Comparison of ENCODE assay signal across 9 cellular contexts in the genomic region with DNA sequence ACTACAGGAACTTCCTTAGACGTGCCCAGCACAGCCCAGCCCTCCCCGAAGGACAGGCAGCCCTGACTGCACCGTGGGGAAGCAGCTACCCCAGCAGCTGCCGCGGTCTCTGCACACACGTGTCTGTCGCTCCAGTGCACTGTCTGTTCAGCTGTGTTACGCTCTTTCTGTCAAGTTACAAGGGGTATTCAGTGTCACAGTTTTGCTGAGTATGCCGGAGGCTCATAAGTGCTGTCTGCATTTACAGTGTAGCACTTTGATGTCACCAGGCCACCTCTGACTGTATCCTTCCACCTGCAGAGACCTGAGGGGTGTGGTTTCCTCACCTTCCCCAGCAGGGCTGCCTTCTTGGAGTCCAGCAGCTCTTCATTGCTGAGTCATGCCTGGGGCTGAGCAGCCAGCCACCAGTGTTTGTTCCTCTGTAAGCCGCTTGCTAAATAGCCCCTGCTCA.
DNase-seq lines count a peak whose midpoint lies in the region; ATAC-seq and TF ChIP-seq lines count a peak whose summit lies in the region.
"Had no signal": no experiment of that assay in that cellular context is flagged by ENCODE, and none has a peak within 500 bp of the region (broad histone marks: within the 10 kb centered on the region; RNA-seq: fewer than 3 reads in every experiment).

No MANE protein-coding gene starts in this region.

- H3K4me3 ChIP-seq in skeletal muscle tissue (ENCODE audit: low read length in 3 of 3) (peak overlapping the region in 1 of 3 donors; percentile 33), tibial artery (no peak overlapping the region)
- H3K4me3 ChIP-seq: skin epidermis had no signal

- peak; percentile 55 for ATAC-seq in HG02588 (IDR thresholded peaks at IDR 0.05; ENCODE audit: unreplicated experiment)

- H3K9me3 ChIP-seq in skeletal muscle tissue (ENCODE audit: control insufficient read depth in 3 of 3, low read length in 3 of 3) (no peaks in the 10 kb centered on the region), tibial artery (no peaks in the 10 kb centered on the region)

- H3K27me3 ChIP-seq in skeletal muscle tissue (ENCODE audit: control insufficient read depth in 3 of 3, insufficient read depth in 3 of 3, low read length in 3 of 3) (no peaks in the 10 kb centered on the region), tibial artery (no peaks in the 10 kb centered on the region)

- H3K4me1 ChIP-seq in skeletal muscle tissue (ENCODE audit: control insufficient read depth in 3 of 3, insufficient read depth in 3 of 3, low read length in 3 of 3) (peaks cover 10 to 18% (median 14%) of the 10 kb centered on the region in 3 donors), tibial artery (peaks cover 0 to 3% (median 0%) of the 10 kb centered on the region in 4 donors)

- H3K27ac ChIP-seq in skeletal muscle tissue (ENCODE audit: low read depth, low read length): peak overlapping the region; percentile 54
- H3K27ac ChIP-seq in tibial artery: no peak overlapping the region

- H3K36me3 ChIP-seq in skeletal muscle tissue (ENCODE audit: control insufficient read depth in 3 of 3, insufficient read depth in 3 of 3, low read length in 3 of 3) (peaks cover 16 to 24% (median 18%) of the 10 kb centered on the region in 3 donors), tibial artery (peaks cover 30 to 59% (median 50%) of the 10 kb centered on the region in 3 donors)

- intact Hi-C loops in tibial artery (cut with DNase I; ENCODE audit: low total_unique reads): no loop called here

- peak overlapping the region in 2 of 3 donors; percentile 41 to 44 for H3K9ac ChIP-seq in skeletal muscle tissue (ENCODE audit: low read depth in 1 of 3, low read length in 3 of 3)

- no peak for TF ChIP-seq CTCF in tibial artery (IDR thresholded peaks at IDR 0.05)

- peak; percentile 26 for DNase-seq in activated CD4-positive, alpha-beta T cell treated with anti-CD3 and anti-CD28 coated beads for 48 hours
- DNase-seq in activated CD4-positive, alpha-beta T cell treated with anti-CD3 and anti-CD28 coated beads, Interleukin-2, amount 50 U/mL, for 48 hours: no peak
- DNase-seq in NCI-H2081 (lab: John Stamatoyannopoulos, UW): peak; percentile 51 to 82
- peak; percentile 9 for DNase-seq in central memory CD4-positive, alpha-beta T cell
- DNase-seq in cerebellum (ENCODE audit: low spot score): no peak
- no peak for DNase-seq in tibial artery

Comparison
In these comparisons a context has a peak if more than half of its experiments do, and no peak if none do; other contexts are left out.
1. DNase-seq: peak in activated CD4-positive, alpha-beta T cell treated with anti-CD3 and anti-CD28 coated beads for 48 hours (single experiment), NCI-H2081 (2 of 2) and central memory CD4-positive, alpha-beta T cell (single experiment); none in activated CD4-positive, alpha-beta T cell treated with anti-CD3 and anti-CD28 coated beads, Interleukin-2, amount 50 U/mL, for 48 hours (0 of 2), cerebellum (single experiment) and tibial artery (0 of 2).